ENCODE assay signal across 1 cellular context in the genomic region with DNA sequence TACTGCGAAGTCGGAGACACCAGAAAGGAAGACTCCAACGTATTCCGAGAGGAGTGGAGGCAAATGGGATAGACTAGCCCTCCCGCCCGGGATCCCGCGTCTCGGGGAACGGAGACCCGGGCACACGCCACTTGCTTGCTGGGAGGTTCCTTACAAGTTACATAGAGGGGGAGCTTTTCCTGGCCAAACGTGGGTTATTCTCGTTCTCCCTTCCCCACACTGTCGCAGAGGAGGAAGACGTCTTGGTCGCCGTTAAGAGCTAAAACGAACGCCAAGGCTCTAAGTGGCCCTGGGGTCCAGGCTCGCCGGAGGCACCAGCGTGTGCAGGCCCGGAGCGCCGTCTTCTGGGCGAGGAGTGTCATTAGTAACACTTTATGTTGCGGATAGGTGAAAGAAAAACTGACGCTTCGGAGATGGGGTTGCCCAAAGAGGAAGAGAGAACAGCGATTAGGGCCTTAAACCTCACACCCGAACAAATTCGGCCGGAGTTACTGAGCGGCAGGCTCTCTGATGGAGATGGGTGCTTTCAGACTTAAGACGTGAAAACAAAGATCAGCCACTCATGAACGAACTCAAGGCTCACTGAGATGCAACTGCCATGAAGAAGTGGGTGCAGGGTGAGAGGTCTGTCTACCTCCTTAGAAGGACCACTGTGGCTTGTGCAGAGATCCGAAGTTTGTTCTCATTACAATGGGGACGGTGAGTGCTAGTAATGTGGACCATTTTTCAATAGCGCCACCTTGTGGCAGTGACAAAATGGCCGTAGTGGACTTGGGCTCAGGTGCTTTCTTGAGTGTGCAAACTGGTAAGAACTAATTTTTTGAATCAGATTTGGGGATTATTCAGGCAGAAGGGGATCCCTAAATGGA.
TF ChIP-seq lines count a peak whose summit lies in the region.

No MANE protein-coding gene starts in this region.

TF ChIP-seq in HepG2, 621 proteins besides CTCF, POLR2A, EP300 and RAD21 (continued from another document and continues in another):
- TF ChIP-seq, protein P1, sequence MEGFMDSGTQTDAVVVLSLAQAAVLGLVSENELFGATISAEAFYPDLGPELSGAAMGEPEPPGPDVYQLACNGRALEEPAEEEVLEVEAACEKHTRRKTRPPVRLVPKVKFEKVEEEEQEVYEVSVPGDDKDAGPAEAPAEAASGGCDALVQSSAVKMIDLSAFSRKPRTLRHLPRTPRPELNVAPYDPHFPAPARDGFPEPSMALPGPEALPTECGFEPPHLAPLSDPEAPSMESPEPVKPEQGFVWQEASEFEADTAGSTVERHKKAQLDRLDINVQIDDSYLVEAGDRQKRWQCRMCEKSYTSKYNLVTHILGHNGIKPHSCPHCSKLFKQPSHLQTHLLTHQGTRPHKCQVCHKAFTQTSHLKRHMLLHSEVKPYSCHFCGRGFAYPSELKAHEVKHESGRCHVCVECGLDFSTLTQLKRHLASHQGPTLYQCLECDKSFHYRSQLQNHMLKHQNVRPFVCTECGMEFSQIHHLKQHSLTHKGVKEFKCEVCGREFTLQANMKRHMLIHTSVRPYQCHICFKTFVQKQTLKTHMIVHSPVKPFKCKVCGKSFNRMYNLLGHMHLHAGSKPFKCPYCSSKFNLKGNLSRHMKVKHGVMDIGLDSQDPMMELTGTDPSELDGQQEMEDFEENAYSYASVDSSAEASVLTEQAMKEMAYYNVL (CRISPR knock-in tag; IDR thresholded peaks at IDR 0.05; ENCODE audit: borderline replicate concordance), result peak; percentile 73; the same call in 1 of the 2 replicates
- TF ChIP-seq HOXA9 (CRISPR knock-in tag; IDR thresholded peaks at IDR 0.05; ENCODE audit: borderline replicate concordance), result no peak
- no peak for TF ChIP-seq NAIF1 (CRISPR knock-in tag; IDR thresholded peaks at IDR 0.05; ENCODE audit: borderline replicate concordance)
- no peak for TF ChIP-seq GABPA (IDR thresholded peaks at IDR 0.05; ENCODE audit: low read depth, low read length)
- TF ChIP-seq GABPA (CRISPR knock-in tag; IDR thresholded peaks at IDR 0.05; ENCODE audit: low read depth), result no peak; the same call in 1 of the 2 replicates
- TF ChIP-seq ZNF713 (CRISPR knock-in tag; IDR thresholded peaks at IDR 0.05), result no peak
- TF ChIP-seq ZNF136 (CRISPR knock-in tag; IDR thresholded peaks at IDR 0.05; ENCODE audit: low read depth), result peak; percentile 91
- TF ChIP-seq, protein P2, sequence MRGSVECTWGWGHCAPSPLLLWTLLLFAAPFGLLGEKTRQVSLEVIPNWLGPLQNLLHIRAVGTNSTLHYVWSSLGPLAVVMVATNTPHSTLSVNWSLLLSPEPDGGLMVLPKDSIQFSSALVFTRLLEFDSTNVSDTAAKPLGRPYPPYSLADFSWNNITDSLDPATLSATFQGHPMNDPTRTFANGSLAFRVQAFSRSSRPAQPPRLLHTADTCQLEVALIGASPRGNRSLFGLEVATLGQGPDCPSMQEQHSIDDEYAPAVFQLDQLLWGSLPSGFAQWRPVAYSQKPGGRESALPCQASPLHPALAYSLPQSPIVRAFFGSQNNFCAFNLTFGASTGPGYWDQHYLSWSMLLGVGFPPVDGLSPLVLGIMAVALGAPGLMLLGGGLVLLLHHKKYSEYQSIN (CRISPR knock-in tag; IDR thresholded peaks at IDR 0.05; ENCODE audit: borderline replicate concordance), result 0 out of 2 replicates have a peak, but pooled peaks have one; percentile 5
- TF ChIP-seq SATB2 (CRISPR knock-in tag; IDR thresholded peaks at IDR 0.05), result 0 out of 2 replicates have a peak, but pooled peaks have one; percentile 19
- no peak for TF ChIP-seq KLF9 (CRISPR knock-in tag; IDR thresholded peaks at IDR 0.05; ENCODE audit: low read depth)
- TF ChIP-seq ZNF564 (CRISPR knock-in tag; IDR thresholded peaks at IDR 0.05), result 0 out of 2 replicates have a peak, but pooled peaks have one; percentile 32
- TF ChIP-seq, protein P3, sequence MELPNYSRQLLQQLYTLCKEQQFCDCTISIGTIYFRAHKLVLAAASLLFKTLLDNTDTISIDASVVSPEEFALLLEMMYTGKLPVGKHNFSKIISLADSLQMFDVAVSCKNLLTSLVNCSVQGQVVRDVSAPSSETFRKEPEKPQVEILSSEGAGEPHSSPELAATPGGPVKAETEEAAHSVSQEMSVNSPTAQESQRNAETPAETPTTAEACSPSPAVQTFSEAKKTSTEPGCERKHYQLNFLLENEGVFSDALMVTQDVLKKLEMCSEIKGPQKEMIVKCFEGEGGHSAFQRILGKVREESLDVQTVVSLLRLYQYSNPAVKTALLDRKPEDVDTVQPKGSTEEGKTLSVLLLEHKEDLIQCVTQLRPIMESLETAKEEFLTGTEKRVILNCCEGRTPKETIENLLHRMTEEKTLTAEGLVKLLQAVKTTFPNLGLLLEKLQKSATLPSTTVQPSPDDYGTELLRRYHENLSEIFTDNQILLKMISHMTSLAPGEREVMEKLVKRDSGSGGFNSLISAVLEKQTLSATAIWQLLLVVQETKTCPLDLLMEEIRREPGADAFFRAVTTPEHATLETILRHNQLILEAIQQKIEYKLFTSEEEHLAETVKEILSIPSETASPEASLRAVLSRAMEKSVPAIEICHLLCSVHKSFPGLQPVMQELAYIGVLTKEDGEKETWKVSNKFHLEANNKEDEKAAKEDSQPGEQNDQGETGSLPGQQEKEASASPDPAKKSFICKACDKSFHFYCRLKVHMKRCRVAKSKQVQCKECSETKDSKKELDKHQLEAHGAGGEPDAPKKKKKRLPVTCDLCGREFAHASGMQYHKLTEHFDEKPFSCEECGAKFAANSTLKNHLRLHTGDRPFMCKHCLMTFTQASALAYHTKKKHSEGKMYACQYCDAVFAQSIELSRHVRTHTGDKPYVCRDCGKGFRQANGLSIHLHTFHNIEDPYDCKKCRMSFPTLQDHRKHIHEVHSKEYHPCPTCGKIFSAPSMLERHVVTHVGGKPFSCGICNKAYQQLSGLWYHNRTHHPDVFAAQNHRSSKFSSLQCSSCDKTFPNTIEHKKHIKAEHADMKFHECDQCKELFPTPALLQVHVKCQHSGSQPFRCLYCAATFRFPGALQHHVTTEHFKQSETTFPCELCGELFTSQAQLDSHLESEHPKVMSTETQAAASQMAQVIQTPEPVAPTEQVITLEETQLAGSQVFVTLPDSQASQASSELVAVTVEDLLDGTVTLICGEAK (IDR thresholded peaks at IDR 0.05), result no peak
- TF ChIP-seq, protein P3 (CRISPR knock-in tag; IDR thresholded peaks at IDR 0.05), result no peak
- TF ChIP-seq YY1 (IDR thresholded peaks at IDR 0.05; ENCODE audit: insufficient read depth, insufficient replicate concordance, low read depth, low read length), result peak; percentile 19
- peak; percentile 92 for TF ChIP-seq ARHGAP35 (CRISPR knock-in tag; IDR thresholded peaks at IDR 0.05; ENCODE audit: borderline replicate concordance)
- TF ChIP-seq GTF3A (CRISPR knock-in tag; conservative IDR thresholded peaks at IDR 0.05), result 0 out of 2 replicates have a peak, but pooled peaks have one; percentile 16
- no peak for TF ChIP-seq JUNB (CRISPR knock-in tag; IDR thresholded peaks at IDR 0.05; ENCODE audit: borderline replicate concordance)
- TF ChIP-seq NFKBIZ (CRISPR knock-in tag; IDR thresholded peaks at IDR 0.05), result 0 out of 2 replicates have a peak, but pooled peaks have one; percentile 52
- no peak for TF ChIP-seq KLF12 (CRISPR knock-in tag; IDR thresholded peaks at IDR 0.05; ENCODE audit: borderline replicate concordance)
- TF ChIP-seq, protein P4, sequence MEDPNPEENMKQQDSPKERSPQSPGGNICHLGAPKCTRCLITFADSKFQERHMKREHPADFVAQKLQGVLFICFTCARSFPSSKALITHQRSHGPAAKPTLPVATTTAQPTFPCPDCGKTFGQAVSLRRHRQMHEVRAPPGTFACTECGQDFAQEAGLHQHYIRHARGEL (CRISPR knock-in tag; IDR thresholded peaks at IDR 0.05), result 0 out of 2 replicates have a peak, but pooled peaks have one; percentile 67
- peak; percentile 46; the same call in 1 of the 2 replicates for TF ChIP-seq MIER2 (CRISPR knock-in tag; IDR thresholded peaks at IDR 0.05)
- no peak for TF ChIP-seq GZF1 (CRISPR knock-in tag; IDR thresholded peaks at IDR 0.05)
- TF ChIP-seq SNAI1 (CRISPR knock-in tag; IDR thresholded peaks at IDR 0.05; ENCODE audit: borderline replicate concordance), result 0 out of 2 replicates have a peak, but pooled peaks have one; percentile 36
- peak; percentile 85; the same call in 1 of the 2 replicates for TF ChIP-seq GLI4 (CRISPR knock-in tag; IDR thresholded peaks at IDR 0.05; ENCODE audit: borderline replicate concordance)
- TF ChIP-seq YEATS2 (CRISPR knock-in tag; IDR thresholded peaks at IDR 0.05; ENCODE audit: borderline replicate concordance), result no peak
- peak; percentile 58; the same call in 1 of the 2 replicates for TF ChIP-seq ZNF44 (CRISPR knock-in tag; IDR thresholded peaks at IDR 0.05)
- peak; percentile 69; the same call in 1 of the 2 replicates for TF ChIP-seq ZNF556 (CRISPR knock-in tag; IDR thresholded peaks at IDR 0.05; ENCODE audit: borderline replicate concordance)
- TF ChIP-seq, protein P5, sequence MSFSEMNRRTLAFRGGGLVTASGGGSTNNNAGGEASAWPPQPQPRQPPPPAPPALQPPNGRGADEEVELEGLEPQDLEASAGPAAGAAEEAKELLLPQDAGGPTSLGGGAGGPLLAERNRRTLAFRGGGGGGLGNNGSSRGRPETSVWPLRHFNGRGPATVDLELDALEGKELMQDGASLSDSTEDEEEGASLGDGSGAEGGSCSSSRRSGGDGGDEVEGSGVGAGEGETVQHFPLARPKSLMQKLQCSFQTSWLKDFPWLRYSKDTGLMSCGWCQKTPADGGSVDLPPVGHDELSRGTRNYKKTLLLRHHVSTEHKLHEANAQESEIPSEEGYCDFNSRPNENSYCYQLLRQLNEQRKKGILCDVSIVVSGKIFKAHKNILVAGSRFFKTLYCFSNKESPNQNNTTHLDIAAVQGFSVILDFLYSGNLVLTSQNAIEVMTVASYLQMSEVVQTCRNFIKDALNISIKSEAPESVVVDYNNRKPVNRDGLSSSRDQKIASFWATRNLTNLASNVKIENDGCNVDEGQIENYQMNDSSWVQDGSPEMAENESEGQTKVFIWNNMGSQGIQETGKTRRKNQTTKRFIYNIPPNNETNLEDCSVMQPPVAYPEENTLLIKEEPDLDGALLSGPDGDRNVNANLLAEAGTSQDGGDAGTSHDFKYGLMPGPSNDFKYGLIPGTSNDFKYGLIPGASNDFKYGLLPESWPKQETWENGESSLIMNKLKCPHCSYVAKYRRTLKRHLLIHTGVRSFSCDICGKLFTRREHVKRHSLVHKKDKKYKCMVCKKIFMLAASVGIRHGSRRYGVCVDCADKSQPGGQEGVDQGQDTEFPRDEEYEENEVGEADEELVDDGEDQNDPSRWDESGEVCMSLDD (CRISPR knock-in tag; IDR thresholded peaks at IDR 0.05; ENCODE audit: borderline replicate concordance), result peak; percentile 61; the same call in 1 of the 2 replicates
- no peak for TF ChIP-seq JUN (CRISPR knock-in tag; IDR thresholded peaks at IDR 0.05)
- TF ChIP-seq TCF12 (IDR thresholded peaks at IDR 0.05), result no peak
- TF ChIP-seq TCF12 (CRISPR knock-in tag; IDR thresholded peaks at IDR 0.05), result peak; percentile 81; the same call in 1 of the 2 replicates
- TF ChIP-seq, protein P6, sequence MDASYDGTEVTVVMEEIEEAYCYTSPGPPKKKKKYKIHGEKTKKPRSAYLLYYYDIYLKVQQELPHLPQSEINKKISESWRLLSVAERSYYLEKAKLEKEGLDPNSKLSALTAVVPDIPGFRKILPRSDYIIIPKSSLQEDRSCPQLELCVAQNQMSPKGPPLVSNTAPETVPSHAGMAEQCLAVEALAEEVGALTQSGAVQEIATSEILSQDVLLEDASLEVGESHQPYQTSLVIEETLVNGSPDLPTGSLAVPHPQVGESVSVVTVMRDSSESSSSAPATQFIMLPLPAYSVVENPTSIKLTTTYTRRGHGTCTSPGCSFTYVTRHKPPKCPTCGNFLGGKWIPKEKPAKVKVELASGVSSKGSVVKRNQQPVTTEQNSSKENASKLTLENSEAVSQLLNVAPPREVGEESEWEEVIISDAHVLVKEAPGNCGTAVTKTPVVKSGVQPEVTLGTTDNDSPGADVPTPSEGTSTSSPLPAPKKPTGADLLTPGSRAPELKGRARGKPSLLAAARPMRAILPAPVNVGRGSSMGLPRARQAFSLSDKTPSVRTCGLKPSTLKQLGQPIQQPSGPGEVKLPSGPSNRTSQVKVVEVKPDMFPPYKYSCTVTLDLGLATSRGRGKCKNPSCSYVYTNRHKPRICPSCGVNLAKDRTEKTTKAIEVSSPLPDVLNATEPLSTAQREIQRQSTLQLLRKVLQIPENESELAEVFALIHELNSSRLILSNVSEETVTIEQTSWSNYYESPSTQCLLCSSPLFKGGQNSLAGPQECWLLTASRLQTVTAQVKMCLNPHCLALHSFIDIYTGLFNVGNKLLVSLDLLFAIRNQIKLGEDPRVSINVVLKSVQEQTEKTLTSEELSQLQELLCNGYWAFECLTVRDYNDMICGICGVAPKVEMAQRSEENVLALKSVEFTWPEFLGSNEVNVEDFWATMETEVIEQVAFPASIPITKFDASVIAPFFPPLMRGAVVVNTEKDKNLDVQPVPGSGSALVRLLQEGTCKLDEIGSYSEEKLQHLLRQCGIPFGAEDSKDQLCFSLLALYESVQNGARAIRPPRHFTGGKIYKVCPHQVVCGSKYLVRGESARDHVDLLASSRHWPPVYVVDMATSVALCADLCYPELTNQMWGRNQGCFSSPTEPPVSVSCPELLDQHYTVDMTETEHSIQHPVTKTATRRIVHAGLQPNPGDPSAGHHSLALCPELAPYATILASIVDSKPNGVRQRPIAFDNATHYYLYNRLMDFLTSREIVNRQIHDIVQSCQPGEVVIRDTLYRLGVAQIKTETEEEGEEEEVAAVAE (CRISPR knock-in tag; IDR thresholded peaks at IDR 0.05; ENCODE audit: borderline replicate concordance), result no peak; the same call in 1 of the 2 replicates
- no peak for TF ChIP-seq HOXA7 (CRISPR knock-in tag; IDR thresholded peaks at IDR 0.05)
- TF ChIP-seq ZNF816 (CRISPR knock-in tag; IDR thresholded peaks at IDR 0.05; ENCODE audit: borderline replicate concordance), result peak; percentile 59; the same call in 1 of the 2 replicates
